Comparison of ENCODE assay signal across 8 cellular contexts in genomic region chr6:7312616-7313504, GRCh38. TPM values are rescaled to one million over a fixed set of nuclear protein-coding genes. Genes with fewer than 3 reads are reported as not detected.
DNase-seq lines count a peak whose midpoint lies in the region; ATAC-seq and TF ChIP-seq lines count a peak whose summit lies in the region.

SSR1 (minus strand) TSS chr6:7313199; CDS start chr6:7313120, 79 bp downstream.

- peak within 1 kb of the TSS; percentile 98 for H3K27ac Mint-ChIP-seq in activated CD4-positive, alpha-beta T cell treated with anti-CD3 and anti-CD28 coated beads for 36 hours

- TF ChIP-seq CTCF in choroid plexus epithelial cell (conservative IDR thresholded peaks at IDR 0.05; ENCODE audit: low read depth, low read length): no peak
- no peak for TF ChIP-seq CTCF in kidney epithelial cell (IDR thresholded peaks at IDR 0.05; ENCODE audit: insufficient read depth, low read length, poor library complexity, severe bottlenecking)

- DNase-seq in Ammon's horn (ENCODE audit: low spot score) (peak; percentile 99), GM19238 (ENCODE audit: insufficient read length, low spot score) (peak; percentile 99), NCI-H524 (lab: John Stamatoyannopoulos, UW) (peak; percentile 78 to 91), choroid plexus epithelial cell (ENCODE audit: low read depth) (peak; percentile 98), kidney epithelial cell (ENCODE audit: low read depth) (peak; percentile 79)
- peak; percentile 97 for DNase-seq in activated CD4-positive, alpha-beta T cell treated with anti-CD3 and anti-CD28 coated beads for 36 hours
- DNase-seq in stimulated activated CD4-positive, alpha-beta T cell treated with anti-CD3 and anti-CD28 coated beads, Interleukin-15, amount 100 ng/mL, for 48 hours (ENCODE audit: low read depth in 2 of 2): peak; percentile 92 to 95

- POLR2A ChIA-PET in activated CD4-positive, alpha-beta T cell treated with anti-CD3 and anti-CD28 coated beads for 36 hours (lab: Charles Lee): interaction anchor here (1.6 to 2.3 kb wide), 2 partner anchors 77 to 79 kb away, joined by 3 to 9 read pairs; partner anchors contain the start of genes CAGE1 and RIOK1

- peaks cover 45% of the 10 kb centered on the region for H3K4me1 Mint-ChIP-seq in activated CD4-positive, alpha-beta T cell treated with anti-CD3 and anti-CD28 coated beads for 36 hours

- intact Hi-C loops in activated CD4-positive, alpha-beta T cell treated with anti-CD3 and anti-CD28 coated beads for 36 hours (cut with DNase I, micrococcal nuclease): loop anchor here (1.0 to 10.0 kb wide), 10 partner anchors 76 to 1122 kb away; partner anchors contain the start of genes BLOC1S5 (in 2 of the 2), CAGE1 (in 2 of the 2), RIOK1 (in 2 of the 2) and SNRNP48 (in 2 of the 2)

- no peaks in the 10 kb centered on the region for H3K27me3 ChIP-seq in kidney epithelial cell (ENCODE audit: control insufficient read depth, insufficient read depth, low read length)

- peaks cover 6% of the 10 kb centered on the region for H3K9me3 Mint-ChIP-seq in activated CD4-positive, alpha-beta T cell treated with anti-CD3 and anti-CD28 coated beads for 36 hours (ENCODE audit: low read depth)

- H3K4me3 Mint-ChIP-seq in activated CD4-positive, alpha-beta T cell treated with anti-CD3 and anti-CD28 coated beads for 36 hours: peak within 1 kb of the TSS; percentile 99

- H3K36me3 ChIP-seq in kidney epithelial cell (ENCODE audit: control insufficient read depth, insufficient read depth, low read length): no peaks in the 10 kb centered on the region

- CTCF ChIA-PET in activated CD4-positive, alpha-beta T cell treated with anti-CD3 and anti-CD28 coated beads for 36 hours (lab: Charles Lee): interaction anchor here (0.7 to 1.0 kb wide), 3 partner anchors 31 to 656 kb away, joined by 3 read pairs; partner anchors contain the start of genes CAGE1 and RIOK1

- H3K4me3 ChIP-seq in choroid plexus epithelial cell (ENCODE audit: low read depth, low read length) (peak within 1 kb of the TSS; percentile 97), kidney epithelial cell (ENCODE audit: low read depth, low read length) (peak within 1 kb of the TSS; percentile 85)

- H3K27me3 Mint-ChIP-seq in activated CD4-positive, alpha-beta T cell treated with anti-CD3 and anti-CD28 coated beads for 36 hours: no peaks in the 10 kb centered on the region

- peak; percentile 97 for ATAC-seq in HG03442 (IDR thresholded peaks at IDR 0.05; ENCODE audit: unreplicated experiment)
- ATAC-seq in activated CD4-positive, alpha-beta T cell treated with anti-CD3 and anti-CD28 coated beads for 36 hours: peak; percentile 97

- peaks cover 39% of the 10 kb centered on the region for H3K36me3 Mint-ChIP-seq in activated CD4-positive, alpha-beta T cell treated with anti-CD3 and anti-CD28 coated beads for 36 hours (ENCODE audit: low read depth)

RNA-seq across cellular contexts. Expression of gene SSR1, which starts in this region (rescaled TPM):
- 100 to 1,000 TPM; 129 to 165 TPM for total RNA-seq in activated CD4-positive, alpha-beta T cell treated with anti-CD3 and anti-CD28 coated beads for 36 hours
- total RNA-seq in kidney epithelial cell: 105 and 115 TPM in 2 replicates

Comparison
In these comparisons a context has a peak if more than half of its experiments do, and no peak if none do; other contexts are left out.
1. Peak in every context shown above with its lines: DNase-seq, ATAC-seq and H3K4me3 ChIP-seq.